ENCODE assay signal across 8 cellular contexts in the genomic region with DNA sequence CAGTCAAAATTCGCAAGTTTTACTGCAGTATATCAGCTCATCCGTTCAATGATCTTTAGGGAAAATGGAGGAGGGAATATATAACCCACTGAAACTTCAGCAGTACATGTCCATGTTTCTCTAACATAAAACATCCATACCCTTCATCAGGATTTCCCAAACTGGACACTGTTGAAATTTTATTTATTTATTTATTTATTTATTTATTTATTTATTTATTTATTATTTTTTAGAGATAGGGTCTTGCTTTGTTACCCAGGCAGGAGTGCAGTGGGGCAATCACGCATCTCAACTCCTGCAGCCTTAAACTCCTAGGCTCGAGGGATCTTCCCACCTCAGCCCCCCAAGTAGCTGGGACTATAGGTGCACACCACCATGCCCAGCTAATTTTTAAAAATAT.
"Had no signal": no experiment of that assay in that cellular context is flagged by ENCODE, and none has a peak within 500 bp of the region (broad histone marks: within the 10 kb centered on the region; RNA-seq: fewer than 3 reads in every experiment).

No MANE protein-coding gene starts in this region.

- FAIRE-seq: G401.6, GM12878, GM12891, GM12892, GM18507, GM19239 had no signal

- ATAC-seq: GM12878 had no signal

- H3K4me3 ChIP-seq: GM12878 had no signal

- DNase-seq: GDM1, GF-D8 had no signal
